ENCODE assay signal across 8 cellular contexts in genomic region chr2:109129921-109130725, GRCh38. TPM values are rescaled to one million over a fixed set of nuclear protein-coding genes. Genes with fewer than 3 reads are reported as not detected.
A peak's percentile ranks its signal among the peaks of the same experiment; 100 is the strongest.
DNase-seq lines count a peak whose midpoint lies in the region; ATAC-seq and TF ChIP-seq lines count a peak whose summit lies in the region.

No MANE protein-coding gene starts in this region.

- H3K36me3 ChIP-seq in prostate gland: no peaks in the 10 kb centered on the region

- DNase-seq in Daoy (ENCODE audit: low read depth) (peak; percentile 50), fibroblast of the aortic adventitia (ENCODE audit: low read depth) (peak; percentile 26), prostate gland (ENCODE audit: low spot score) (no peak), KG1 (lab: John Stamatoyannopoulos, UW) (no peak), iPS-NIHi11 (ENCODE audit: low spot score) (no peak), GM10266 (ENCODE audit: extremely low spot score) (no peak)

- TF ChIP-seq CTCF in WI38 (IDR thresholded peaks at IDR 0.05; ENCODE audit: low read depth, low read length) (no peak), fibroblast of the aortic adventitia (IDR thresholded peaks at IDR 0.05; ENCODE audit: insufficient read depth, low read length) (no peak), prostate gland (IDR thresholded peaks at IDR 0.05) (no peak), GM10266 (IDR thresholded peaks at IDR 0.05; ENCODE audit: control insufficient read depth, insufficient read depth, low read depth, missing control alignments) (no peak)

- no peaks in the 10 kb centered on the region for H3K27me3 ChIP-seq in prostate gland (replicated peaks; ENCODE audit: insufficient read depth)

- WGBS in prostate gland: 12% methylated on average over 31 of the region's 56 CpGs

- no peaks in the 10 kb centered on the region for H3K4me1 ChIP-seq in prostate gland (replicated peaks)

- no peaks in the 10 kb centered on the region for H3K9me3 ChIP-seq in prostate gland

- H3K27ac ChIP-seq in prostate gland: peak overlapping the region; percentile 18 to 55

- no peak for ATAC-seq in HG03159 (IDR thresholded peaks at IDR 0.05; ENCODE audit: unreplicated experiment)

- intact Hi-C loops in prostate gland (cut with DNase I): loop anchor here (2.0 to 5.0 kb wide), 3 partner anchors 42 to 189 kb away; no protein-coding TSS in a partner anchor

- TF ChIP-seq POLR2A in prostate gland (IDR thresholded peaks at IDR 0.05): no peak

- peak overlapping the region; percentile 66 for H3K4me3 ChIP-seq in WI38 (ENCODE audit: low read depth, low read length)
- H3K4me3 ChIP-seq in fibroblast of the aortic adventitia (ENCODE audit: low read depth, low read length): peak overlapping the region; percentile 86
- H3K4me3 ChIP-seq in prostate gland: peak overlapping the region; percentile 44 to 57

RNA-seq across cellular contexts. Expression of gene SH3RF3, which starts 1.1 kb away (rescaled TPM):
- total RNA-seq in Daoy (2014; rRNA removed; shearing (Covaris generic)): 3.0 and 3.3 TPM in 2 replicates
- total RNA-seq in fibroblast of the aortic adventitia (ENCODE audit: low replicate concordance) (2.1 and 8.4 TPM in 2 replicates), prostate gland (10 to 100 TPM in 1 of 2 donors, 1 to 10 TPM in 1; 1.4 to 17.0 TPM)

Comparison
In these comparisons a context has a peak if more than half of its experiments do, and no peak if none do; other contexts are left out.
1. DNase-seq: peak in Daoy (single experiment) and fibroblast of the aortic adventitia (single experiment); none in prostate gland (single experiment), KG1 (single experiment), iPS-NIHi11 (single experiment) and GM10266 (single experiment).
2. Peak in every context shown above with its lines, with median percentiles within 50 percentile points of each other: H3K4me3 ChIP-seq.